Comparison of ENCODE assay signal across 9 cellular contexts in genomic region chr6:97669191-97669651, GRCh38.
A peak's percentile ranks its signal among the peaks of the same experiment; 100 is the strongest.
DNase-seq lines count a peak whose midpoint lies in the region; ATAC-seq and TF ChIP-seq lines count a peak whose summit lies in the region.
"Had no signal": no experiment of that assay in that cellular context is flagged by ENCODE, and none has a peak within 500 bp of the region (broad histone marks: within the 10 kb centered on the region; RNA-seq: fewer than 3 reads in every experiment).

No MANE protein-coding gene starts in this region.

- H3K36me3 Mint-ChIP-seq in CD14-positive monocyte: no peaks in the 10 kb centered on the region
- no peaks in the 10 kb centered on the region for H3K36me3 Mint-ChIP-seq in chondrocyte (ENCODE audit: low read depth)

- in situ Hi-C loops in G401 (cut with HindIII; ENCODE audit: low sequenced_read_pairs): no loop called here

- H3K36me3 ChIP-seq in ascending aorta: no peaks in the 10 kb centered on the region

- H3K27me3 Mint-ChIP-seq in CD14-positive monocyte (ENCODE audit: low read depth in 3 of 3): peaks cover 0 to 2% (median 2%) of the 10 kb centered on the region in 3 donors
- H3K27me3 Mint-ChIP-seq in chondrocyte (ENCODE audit: low read depth): no peaks in the 10 kb centered on the region

- no peaks in the 10 kb centered on the region for H3K27me3 ChIP-seq in ascending aorta

- H3K4me1 Mint-ChIP-seq in CD14-positive monocyte: no peaks in the 10 kb centered on the region
- no peaks in the 10 kb centered on the region for H3K4me1 Mint-ChIP-seq in chondrocyte (ENCODE audit: low read depth)

- H3K9me3 ChIP-seq in ascending aorta: no peaks in the 10 kb centered on the region

- H3K9me3 Mint-ChIP-seq in CD14-positive monocyte (no peaks in the 10 kb centered on the region), chondrocyte (ENCODE audit: low read depth) (no peaks in the 10 kb centered on the region)

- no peak overlapping the region for H3K27ac ChIP-seq in ascending aorta
- H3K27ac ChIP-seq: KMS-11 had no signal

- no peaks in the 10 kb centered on the region for H3K4me1 ChIP-seq in ascending aorta

- TF ChIP-seq CTCF in ascending aorta (IDR thresholded peaks at IDR 0.05): no peak
- TF ChIP-seq CTCF in CD14-positive monocyte (IDR thresholded peaks at IDR 0.05): no peak
- TF ChIP-seq CTCF in chondrocyte (IDR thresholded peaks at IDR 0.05): no peak

- ATAC-seq in GM19452 (IDR thresholded peaks at IDR 0.05; ENCODE audit: unreplicated experiment) (peak; percentile 100), HG03432 (IDR thresholded peaks at IDR 0.05; ENCODE audit: unreplicated experiment) (peak; percentile 100)

- H3K4me3 ChIP-seq in ascending aorta: peak overlapping the region; percentile 28 to 32

- DNase-seq in G401 (ENCODE audit: low spot score) (peak; percentile 20), ascending aorta (ENCODE audit: low spot score in 2 of 2) (no peak), medulla oblongata (ENCODE audit: extremely low spot score) (peak; percentile 72), CD14-positive monocyte (ENCODE audit: low spot score) (no peak), NCI-H1436 (lab: John Stamatoyannopoulos, UW) (no peak), chondrocyte (ENCODE audit: low spot score) (no peak)

- H3K27ac Mint-ChIP-seq in CD14-positive monocyte (no peak overlapping the region), chondrocyte (ENCODE audit: unreplicated experiment) (no peak overlapping the region)

- H3K4me3 Mint-ChIP-seq in CD14-positive monocyte (no peak overlapping the region), chondrocyte (ENCODE audit: unreplicated experiment) (no peak overlapping the region)

- intact Hi-C loops in ascending aorta (cut with DNase I) (no loop called here), CD14-positive monocyte (cut with micrococcal nuclease) (no loop called here)

Comparison
In these comparisons a context has a peak if more than half of its experiments do, and no peak if none do; other contexts are left out.
1. DNase-seq: peak in G401 (single experiment) and medulla oblongata (single experiment); none in ascending aorta (0 of 2), CD14-positive monocyte (single experiment), NCI-H1436 (single experiment) and chondrocyte (single experiment).